Comparison of ENCODE assay signal across 14 cellular contexts in genomic region chrX:131288188-131288587, GRCh38. TPM values are rescaled to one million over a fixed set of nuclear protein-coding genes. Genes with fewer than 3 reads are reported as not detected.
DNase-seq lines count a peak whose midpoint lies in the region; ATAC-seq and TF ChIP-seq lines count a peak whose summit lies in the region.
"Had no signal": no experiment of that assay in that cellular context is flagged by ENCODE, and none has a peak within 500 bp of the region (broad histone marks: within the 10 kb centered on the region; RNA-seq: fewer than 3 reads in every experiment).

No MANE protein-coding gene starts in this region.

- H3K36me3 ChIP-seq in left ventricle myocardium inferior: no peaks in the 10 kb centered on the region
- no peaks in the 10 kb centered on the region for H3K36me3 ChIP-seq in heart right ventricle
- H3K36me3 ChIP-seq in ectodermal cell (ENCODE audit: control insufficient read depth, insufficient read depth, low read length): no peaks in the 10 kb centered on the region
- H3K36me3 ChIP-seq in iPS-20b (ENCODE audit: insufficient read depth, low read depth, low read length): peaks cover 8% of the 10 kb centered on the region; the same call in 1 of the 2 replicates
- H3K36me3 ChIP-seq in smooth muscle cell (ENCODE audit: low read depth): no peaks in the 10 kb centered on the region
- H3K36me3 ChIP-seq: BLaER1 had no signal

- WGBS in heart right ventricle, 2 donors: 35 to 57% methylated on average over 1 of the region's 1 CpG
- 100% methylated on average over 1 of the region's 1 CpG; no CpG with 5 or more reads in 1 of the 2 experiments for WGBS in ectodermal cell, 2 experiments
- 74% methylated on average over 1 of the region's 1 CpG for WGBS in smooth muscle cell (ENCODE audit: low lambda C conversion rate)

- H3K9ac ChIP-seq in iPS-20b (ENCODE audit: low read depth, low read length) (peak overlapping the region; percentile 81; the same call in 1 of the 2 replicates), smooth muscle cell (ENCODE audit: low read depth) (no peak overlapping the region)
- H3K9ac ChIP-seq: BLaER1 had no signal

- DNase-seq in left ventricle myocardium inferior (no peak), heart right ventricle (no peak), smooth muscle cell (lab: John Stamatoyannopoulos, UW; ENCODE audit: unreplicated experiment) (no peak), hippocampal formation (lab: John Stamatoyannopoulos, UW) (no peak), MV-4-11 (lab: John Stamatoyannopoulos, UW) (no peak), OCI-M2 (lab: John Stamatoyannopoulos, UW; ENCODE audit: unreplicated experiment) (no peak)
- DNase-seq: GOT3, NCI-H1092, NCI-H187, NCI-H446 had no signal

- no peaks in the 10 kb centered on the region for H4K20me1 ChIP-seq in smooth muscle cell (ENCODE audit: low read depth)

- peak overlapping the region; percentile 50 for H3K4me3 ChIP-seq in left ventricle myocardium inferior
- no peak overlapping the region for H3K4me3 ChIP-seq in heart right ventricle
- peak overlapping the region; percentile 37 for H3K4me3 ChIP-seq in ectodermal cell (ENCODE audit: insufficient read depth, low read depth, low read length)
- H3K4me3 ChIP-seq in iPS-20b (ENCODE audit: low read length): peak overlapping the region; percentile 84
- H3K4me3 ChIP-seq in smooth muscle cell: peak overlapping the region; percentile 45
- H3K4me3 ChIP-seq: BLaER1 had no signal

- H3K9me3 ChIP-seq in left ventricle myocardium inferior (replicated peaks) (no peaks in the 10 kb centered on the region), heart right ventricle (no peaks in the 10 kb centered on the region), ectodermal cell (ENCODE audit: control insufficient read depth, low read length) (no peaks in the 10 kb centered on the region), iPS-20b (ENCODE audit: insufficient read depth, low read depth, low read length) (no peaks in the 10 kb centered on the region), smooth muscle cell (replicated peaks; ENCODE audit: low read depth) (no peaks in the 10 kb centered on the region)
- H3K9me3 ChIP-seq: BLaER1 had no signal

- H2AFZ ChIP-seq in smooth muscle cell (ENCODE audit: low read depth): no peak overlapping the region

- H3K4me2 ChIP-seq in smooth muscle cell: peak overlapping the region; percentile 84
- H3K4me2 ChIP-seq: BLaER1 had no signal

- H3F3A ChIP-seq in smooth muscle cell (ENCODE audit: low read depth): no peaks in the 10 kb centered on the region

- ATAC-seq in heart right ventricle: no peak

- H3K79me2 ChIP-seq in smooth muscle cell (ENCODE audit: low read depth): no peaks in the 10 kb centered on the region

- H3K4me1 ChIP-seq in left ventricle myocardium inferior (no peaks in the 10 kb centered on the region), heart right ventricle (no peaks in the 10 kb centered on the region), ectodermal cell (ENCODE audit: control insufficient read depth, insufficient read depth, low read length) (peaks cover 6% of the 10 kb centered on the region), iPS-20b (ENCODE audit: insufficient read depth, low read length) (peaks cover 16% of the 10 kb centered on the region; the same call in 1 of the 2 replicates), smooth muscle cell (ENCODE audit: low read depth) (no peaks in the 10 kb centered on the region)
- H3K4me1 ChIP-seq: BLaER1 had no signal

- TF ChIP-seq CTCF in left ventricle myocardium inferior (IDR thresholded peaks at IDR 0.05; ENCODE audit: borderline replicate concordance) (no peak), heart right ventricle (IDR thresholded peaks at IDR 0.05) (no peak), smooth muscle cell (IDR thresholded peaks at IDR 0.05; ENCODE audit: borderline replicate concordance, insufficient read depth, poor library complexity, severe bottlenecking) (no peak)

- H3K27ac ChIP-seq in left ventricle myocardium inferior (replicated peaks): no peak overlapping the region
- no peak overlapping the region for H3K27ac ChIP-seq in heart right ventricle
- H3K27ac ChIP-seq in ectodermal cell (ENCODE audit: insufficient read depth, low read depth, low read length, poor library complexity, severe bottlenecking): no peak overlapping the region
- peak overlapping the region; percentile 69 for H3K27ac ChIP-seq in iPS-20b (ENCODE audit: low read length)
- H3K27ac ChIP-seq in smooth muscle cell (ENCODE audit: low read depth): no peak overlapping the region
- H3K27ac ChIP-seq: 22Rv1, BLaER1 had no signal

- H3K27me3 ChIP-seq in left ventricle myocardium inferior (ENCODE audit: low read depth): no peaks in the 10 kb centered on the region
- H3K27me3 ChIP-seq in heart right ventricle: peaks cover 0 to 30% (median 0%) of the 10 kb centered on the region in 7 donors
- no peaks in the 10 kb centered on the region for H3K27me3 ChIP-seq in ectodermal cell (ENCODE audit: control insufficient read depth, insufficient read depth, low read length, poor library complexity, severe bottlenecking)
- H3K27me3 ChIP-seq in iPS-20b (ENCODE audit: insufficient read depth, low read length): no peaks in the 10 kb centered on the region
- no peaks in the 10 kb centered on the region for H3K27me3 ChIP-seq in smooth muscle cell (ENCODE audit: low read depth)

- intact Hi-C loops in left ventricle myocardium inferior (cut with micrococcal nuclease): no loop called here
- intact Hi-C loops in heart right ventricle (cut with DNase I): no loop called here

RNA-seq across cellular contexts. Expression of gene IGSF1, which starts 0.9 kb away (rescaled TPM):
- total RNA-seq in left ventricle myocardium inferior (2.4 TPM), heart right ventricle (10 to 100 TPM in 1 of 10 donors, 1 to 10 TPM in 9; 2.0 to 21.4 (median 5.4) TPM), smooth muscle cell (0.54 and 1.1 TPM in 2 replicates)
- polyA plus RNA-seq in heart right ventricle (under 1 TPM; 0.19 to 0.51 TPM), smooth muscle cell (0.87 and 1.1 TPM in 2 replicates)
- polyA plus RNA-seq in ectodermal cell (2013, experiment 1 of 4): 18.9 TPM
- 20.9 TPM for polyA plus RNA-seq in ectodermal cell (2013, experiment 2 of 4)
- 13.8 TPM for polyA plus RNA-seq in ectodermal cell (2013, experiment 3 of 4)
- polyA plus RNA-seq in ectodermal cell (2013, experiment 4 of 4): 16.7 TPM

Comparison
In these comparisons a context has a peak if more than half of its experiments do, and no peak if none do; other contexts are left out.
1. H3K4me3 ChIP-seq: peak in left ventricle myocardium inferior (single experiment), ectodermal cell (single experiment), iPS-20b (single experiment) and smooth muscle cell (single experiment); none in heart right ventricle (0 of 10).